Comparison of ENCODE assay signal across 9 cellular contexts in genomic region chr6:42279144-42279781, GRCh38.
DNase-seq lines count a peak whose midpoint lies in the region; ATAC-seq and TF ChIP-seq lines count a peak whose summit lies in the region.
"Had no signal": no experiment of that assay in that cellular context is flagged by ENCODE, and none has a peak within 500 bp of the region (broad histone marks: within the 10 kb centered on the region; RNA-seq: fewer than 3 reads in every experiment).

No MANE protein-coding gene starts in this region.

- H3K4me1 ChIP-seq in skeletal muscle satellite cell (ENCODE audit: control insufficient read depth, insufficient read depth, low read length) = peaks cover 21% of the 10 kb centered on the region

- no peaks in the 10 kb centered on the region for H3K36me3 ChIP-seq in skeletal muscle satellite cell (ENCODE audit: insufficient read depth, low read length)
- H3K36me3 ChIP-seq: tibial artery had no signal

- DNase-seq in T-helper 17 cell = no peak
- DNase-seq in foreskin fibroblast = peak; percentile 52 to 86
- no peak for DNase-seq in NCI-H526 (lab: John Stamatoyannopoulos, UW)
- DNase-seq: tibial artery had no signal

- ATAC-seq in GM19452 (IDR thresholded peaks at IDR 0.05; ENCODE audit: unreplicated experiment) (peak; percentile 63), T-helper 17 cell (peak; percentile 44), GM21786 (IDR thresholded peaks at IDR 0.05; ENCODE audit: unreplicated experiment) (no peak), GM21717 (IDR thresholded peaks at IDR 0.05; ENCODE audit: unreplicated experiment) (no peak), GM18909 (IDR thresholded peaks at IDR 0.05; ENCODE audit: poor library complexity, unreplicated experiment) (no peak)

- no peaks in the 10 kb centered on the region for H3K27me3 ChIP-seq in skeletal muscle satellite cell (ENCODE audit: control insufficient read depth, insufficient read depth, low read length)
- H3K27me3 ChIP-seq: tibial artery had no signal

- H3K27me3 Mint-ChIP-seq in T-helper 17 cell = no peaks in the 10 kb centered on the region

- H3K9me3 ChIP-seq in T-helper 17 cell (ENCODE audit: control insufficient read depth, low read length, poor library complexity, severe bottlenecking) (no peaks in the 10 kb centered on the region), skeletal muscle satellite cell (replicated peaks; ENCODE audit: low read length) (no peaks in the 10 kb centered on the region)
- H3K9me3 ChIP-seq: tibial artery had no signal

- no peak for TF ChIP-seq CTCF in foreskin fibroblast (IDR thresholded peaks at IDR 0.05; ENCODE audit: low read depth, low read length)

- no peak overlapping the region for H3K9ac ChIP-seq in skeletal muscle satellite cell (ENCODE audit: low read depth, low read length)

- H3K4me3 ChIP-seq in foreskin fibroblast (ENCODE audit: low read depth in 1 of 2, low read length in 2 of 2) (no peak overlapping the region), skeletal muscle satellite cell (ENCODE audit: low read length) (peak overlapping the region; percentile 3)

- peaks cover 41% of the 10 kb centered on the region for H3K4me1 Mint-ChIP-seq in T-helper 17 cell

- H3K36me3 Mint-ChIP-seq in T-helper 17 cell (ENCODE audit: low read depth) = peaks cover under 1% of the 10 kb centered on the region

- peak overlapping the region; percentile 65 for H3K4me3 Mint-ChIP-seq in T-helper 17 cell

- H3K4me2 ChIP-seq in skeletal muscle satellite cell (ENCODE audit: low read length) = peak overlapping the region; percentile 22

- H3K27ac Mint-ChIP-seq in T-helper 17 cell = peak overlapping the region; percentile 86

Comparison
In these comparisons a context has a peak if more than half of its experiments do, and no peak if none do; other contexts are left out.
1. ATAC-seq: peak in GM19452 (single experiment) and T-helper 17 cell (single experiment); none in GM21786 (single experiment), GM21717 (single experiment) and GM18909 (single experiment).
2. DNase-seq: peak in foreskin fibroblast (2 of 2); none in T-helper 17 cell (0 of 3) and NCI-H526 (0 of 2).